In genomic region chr2:27638709-27639108, GRCh38 we compare ENCODE assay signal across 18 cellular contexts. TPM values are rescaled to one million over a fixed set of nuclear protein-coding genes. Genes with fewer than 3 reads are reported as not detected.
DNase-seq lines count a peak whose midpoint lies in the region; ATAC-seq and TF ChIP-seq lines count a peak whose summit lies in the region.
"Had no signal": no experiment of that assay in that cellular context is flagged by ENCODE, and none has a peak within 500 bp of the region (broad histone marks: within the 10 kb centered on the region; RNA-seq: fewer than 3 reads in every experiment).

No MANE protein-coding gene starts in this region.

- TF ChIP-seq CTCF in smooth muscle cell (IDR thresholded peaks at IDR 0.05; ENCODE audit: borderline replicate concordance, insufficient read depth, poor library complexity, severe bottlenecking) (no peak), esophagus squamous epithelium (IDR thresholded peaks at IDR 0.05) (no peak), sigmoid colon (IDR thresholded peaks at IDR 0.05) (no peak)

- no peaks in the 10 kb centered on the region for H3K27me3 Mint-ChIP-seq in activated T-cell treated with anti-CD3 and anti-CD28 coated beads, Interleukin-2, amount 50 U/mL, for 4 hours (ENCODE audit: low read depth)
- H3K27me3 Mint-ChIP-seq: naive thymus-derived CD8-positive, alpha-beta T cell had no signal

- no peaks in the 10 kb centered on the region for H3K4me1 ChIP-seq in smooth muscle cell (ENCODE audit: low read depth)
- no peaks in the 10 kb centered on the region for H3K4me1 ChIP-seq in esophagus squamous epithelium
- no peaks in the 10 kb centered on the region for H3K4me1 ChIP-seq in sigmoid colon
- H3K4me1 ChIP-seq: adrenal gland had no signal

- no peak overlapping the region for H3K4me2 ChIP-seq in smooth muscle cell

- intact Hi-C loops in esophagus squamous epithelium (cut with DNase I) (no loop called here), sigmoid colon (cut with DNase I) (no loop called here)

- WGBS in smooth muscle cell (ENCODE audit: low lambda C conversion rate) = 72% methylated on average over 3 of the region's 3 CpGs
- 41 to 83% methylated on average over 3 of the region's 3 CpGs for WGBS in esophagus squamous epithelium, 2 donors
- 58 to 75% methylated on average over 3 of the region's 3 CpGs for WGBS in sigmoid colon, 2 donors

- H3K27ac ChIP-seq in smooth muscle cell (ENCODE audit: low read depth) = peak overlapping the region; percentile 65
- no peak overlapping the region for H3K27ac ChIP-seq in esophagus squamous epithelium
- H3K27ac ChIP-seq in sigmoid colon = no peak overlapping the region
- H3K27ac ChIP-seq: adrenal gland, spleen had no signal

- H3K9ac ChIP-seq in smooth muscle cell (ENCODE audit: low read depth) = peak overlapping the region; percentile 4

- peaks cover 37% of the 10 kb centered on the region for H3K36me3 ChIP-seq in smooth muscle cell (ENCODE audit: low read depth)
- H3K36me3 ChIP-seq in esophagus squamous epithelium = peaks cover 17 to 100% (median 43%) of the 10 kb centered on the region in 3 donors
- H3K36me3 ChIP-seq in sigmoid colon = peaks cover 37 to 100% (median 63%) of the 10 kb centered on the region in 4 donors

- peak overlapping the region; percentile 63 for H3K4me3 Mint-ChIP-seq in activated T-cell treated with anti-CD3 and anti-CD28 coated beads, Interleukin-2, amount 50 U/mL, for 4 hours

- ATAC-seq in activated T-cell treated with anti-CD3 and anti-CD28 coated beads, Interleukin-2, amount 50 U/mL, for 4 hours = peak; percentile 32 to 34
- ATAC-seq: left colon had no signal

- no peak overlapping the region for H2AFZ ChIP-seq in smooth muscle cell (ENCODE audit: low read depth)

- H4K20me1 ChIP-seq in smooth muscle cell (ENCODE audit: low read depth) = no peaks in the 10 kb centered on the region

- TF ChIP-seq POLR2A in esophagus squamous epithelium (IDR thresholded peaks at IDR 0.05) (no peak), sigmoid colon (IDR thresholded peaks at IDR 0.05) (no peak)

- DNase-seq in activated T-cell treated with anti-CD3 and anti-CD28 coated beads, Interleukin-2, amount 50 U/mL, for 4 hours = no peak
- DNase-seq in activated T-cell treated with anti-CD3 and anti-CD28 coated beads, Interleukin-2, amount 50 U/mL, for 48 hours = no peak
- DNase-seq in NCI-H226 (peak; percentile 81), astrocyte of the hippocampus (ENCODE audit: low read depth, low spot score) (peak; percentile 91), smooth muscle cell (lab: John Stamatoyannopoulos, UW; ENCODE audit: unreplicated experiment) (no peak), middle frontal gyrus (ENCODE audit: extremely low spot score, low spot score) (no peak), esophagus squamous epithelium (lab: John Stamatoyannopoulos, UW) (no peak), sigmoid colon (no peak)
- DNase-seq: activated CD4-positive, CD25-positive, alpha-beta regulatory T cell treated with anti-CD3 and anti-CD28 coated beads, Interleukin-2, amount 50 U/mL, for 72 hours; adrenal gland; glutamatergic neuron; Kasumi-1; left colon; NCI-H2107; NK-92 treated with Interleukin-12 subunit alpha and Interleukin-12 subunit beta, amount 100 ng/mL, for 24 hours; spleen; stimulated activated CD8-positive, alpha-beta memory T cell treated with anti-CD3 and anti-CD28 coated beads, Interleukin-4, amount 100 ng/mL, for 48 hours had no signal

- no peak for TF ChIP-seq EP300 in sigmoid colon (IDR thresholded peaks at IDR 0.05)

- H3K27me3 ChIP-seq in smooth muscle cell (ENCODE audit: low read depth) (no peaks in the 10 kb centered on the region), esophagus squamous epithelium (no peaks in the 10 kb centered on the region), sigmoid colon (no peaks in the 10 kb centered on the region)
- H3K27me3 ChIP-seq: adrenal gland, spleen had no signal

- H3K9me3 ChIP-seq in smooth muscle cell (replicated peaks; ENCODE audit: low read depth) = no peaks in the 10 kb centered on the region
- no peaks in the 10 kb centered on the region for H3K9me3 ChIP-seq in esophagus squamous epithelium
- no peaks in the 10 kb centered on the region for H3K9me3 ChIP-seq in sigmoid colon
- H3K9me3 ChIP-seq: adrenal gland, spleen had no signal

- H3K36me3 Mint-ChIP-seq in activated T-cell treated with anti-CD3 and anti-CD28 coated beads, Interleukin-2, amount 50 U/mL, for 4 hours (ENCODE audit: insufficient read depth) = peaks cover 49% of the 10 kb centered on the region

- no peaks in the 10 kb centered on the region for H3F3A ChIP-seq in smooth muscle cell (ENCODE audit: low read depth)

- no peaks in the 10 kb centered on the region for H3K79me2 ChIP-seq in smooth muscle cell (ENCODE audit: low read depth)

- H3K4me3 ChIP-seq in smooth muscle cell = no peak overlapping the region
- no peak overlapping the region for H3K4me3 ChIP-seq in esophagus squamous epithelium
- H3K4me3 ChIP-seq in sigmoid colon = no peak overlapping the region
- H3K4me3 ChIP-seq: adrenal gland, spleen had no signal

- H3K4me1 Mint-ChIP-seq in activated T-cell treated with anti-CD3 and anti-CD28 coated beads, Interleukin-2, amount 50 U/mL, for 4 hours (ENCODE audit: low read depth) = peaks cover 26% of the 10 kb centered on the region

- H3K9me3 Mint-ChIP-seq in activated T-cell treated with anti-CD3 and anti-CD28 coated beads, Interleukin-2, amount 50 U/mL, for 4 hours = no peaks in the 10 kb centered on the region
- H3K9me3 Mint-ChIP-seq: naive thymus-derived CD8-positive, alpha-beta T cell had no signal

RNA-seq across cellular contexts. Expression of gene GPN1, which starts 9.9 kb away (rescaled TPM):
- 10 to 100 TPM; 66.5 to 76.6 (median 69.4) TPM for total RNA-seq in activated T-cell treated with anti-CD3 and anti-CD28 coated beads, Interleukin-2, amount 50 U/mL, for 4 hours
- 39.0 and 51.6 TPM in 2 replicates for total RNA-seq in smooth muscle cell
- 52.7 and 54.0 TPM in 2 replicates for polyA plus RNA-seq in smooth muscle cell
- 10 to 100 TPM; 17.3 to 36.4 (median 31.6) TPM for total RNA-seq in esophagus squamous epithelium
- 10 to 100 TPM; 15.2 to 24.4 (median 21.0) TPM for total RNA-seq in sigmoid colon
- polyA plus RNA-seq in sigmoid colon = 10 to 100 TPM; 28.0 to 31.2 (median 31.0) TPM

RNA-seq across cellular contexts. Expression of gene CCDC121, which starts 9.9 kb away (rescaled TPM):
- under 1 TPM; 0.11 to 0.27 (median 0.25) TPM for total RNA-seq in activated T-cell treated with anti-CD3 and anti-CD28 coated beads, Interleukin-2, amount 50 U/mL, for 4 hours
- total RNA-seq in smooth muscle cell (0.81 and 6.3 TPM in 2 replicates), esophagus squamous epithelium (1 to 10 TPM in 2 of 4 donors, under 1 TPM in 2; 0.44 to 3.1 (median 1.4) TPM), sigmoid colon (1 to 10 TPM; 3.8 to 8.6 (median 8.0) TPM)
- polyA plus RNA-seq in smooth muscle cell (1.7 and 3.4 TPM in 2 replicates), sigmoid colon (1 to 10 TPM; 1.6 to 2.4 (median 1.7) TPM)

RNA-seq across cellular contexts. Expression of gene SUPT7L, which starts 24.7 kb away (rescaled TPM):
- total RNA-seq in activated T-cell treated with anti-CD3 and anti-CD28 coated beads, Interleukin-2, amount 50 U/mL, for 4 hours = 10 to 100 TPM; 23.6 to 31.4 (median 28.1) TPM
- total RNA-seq in smooth muscle cell = 27.6 and 29.8 TPM in 2 replicates
- 18.9 and 27.9 TPM in 2 replicates for polyA plus RNA-seq in smooth muscle cell
- total RNA-seq in esophagus squamous epithelium = 10 to 100 TPM; 10.5 to 25.4 (median 14.2) TPM
- total RNA-seq in sigmoid colon = 10 to 100 TPM; 19.0 to 27.1 (median 22.5) TPM
- polyA plus RNA-seq in sigmoid colon = 10 to 100 TPM in 1 of 3 donors, 1 to 10 TPM in 2; 7.2 to 22.8 (median 8.4) TPM

RNA-seq across cellular contexts. Expression of gene SLC4A1AP, which starts 25.0 kb away (rescaled TPM):
- 10 to 100 TPM; 32.7 to 37.5 (median 32.7) TPM for total RNA-seq in activated T-cell treated with anti-CD3 and anti-CD28 coated beads, Interleukin-2, amount 50 U/mL, for 4 hours
- total RNA-seq in smooth muscle cell (27.5 and 28.7 TPM in 2 replicates), esophagus squamous epithelium (10 to 100 TPM; 15.4 to 27.0 (median 24.1) TPM), sigmoid colon (10 to 100 TPM; 16.0 to 21.4 (median 18.6) TPM)
- polyA plus RNA-seq in smooth muscle cell (26.2 and 29.7 TPM in 2 replicates), sigmoid colon (10 to 100 TPM; 10.2 to 15.7 (median 11.3) TPM)

RNA-seq across cellular contexts. Expression of gene ZNF512, which starts 55.9 kb away (rescaled TPM):
- total RNA-seq in activated T-cell treated with anti-CD3 and anti-CD28 coated beads, Interleukin-2, amount 50 U/mL, for 4 hours = 10 to 100 TPM; 13.6 to 16.6 (median 16.4) TPM
- total RNA-seq in smooth muscle cell = 15.6 and 18.6 TPM in 2 replicates
- polyA plus RNA-seq in smooth muscle cell = 12.2 and 13.6 TPM in 2 replicates
- total RNA-seq in esophagus squamous epithelium = 10 to 100 TPM in 3 of 4 donors, 1 to 10 TPM in 1; 7.1 to 18.9 (median 15.7) TPM
- total RNA-seq in sigmoid colon = 10 to 100 TPM; 30.7 to 44.3 (median 39.4) TPM
- polyA plus RNA-seq in sigmoid colon = 10 to 100 TPM in 1 of 3 donors, 1 to 10 TPM in 2; 3.9 to 13.8 (median 6.6) TPM

Comparison
In these comparisons a context has a peak if more than half of its experiments do, and no peak if none do; other contexts are left out.
1. DNase-seq: peak in NCI-H226 (single experiment) and astrocyte of the hippocampus (single experiment); none in activated T-cell treated with anti-CD3 and anti-CD28 coated beads, Interleukin-2, amount 50 U/mL, for 4 hours (single experiment), activated T-cell treated with anti-CD3 and anti-CD28 coated beads, Interleukin-2, amount 50 U/mL, for 48 hours (0 of 2), smooth muscle cell (single experiment), middle frontal gyrus (single experiment), esophagus squamous epithelium (single experiment) and sigmoid colon (single experiment).